Comparison of ENCODE assay signal across 22 cellular contexts in genomic region chr2:8639122-8639635, GRCh38.
"Had no signal": no experiment of that assay in that cellular context is flagged by ENCODE, and none has a peak within 500 bp of the region (broad histone marks: within the 10 kb centered on the region; RNA-seq: fewer than 3 reads in every experiment).

No MANE protein-coding gene starts in this region.

- H3K27ac ChIP-seq: brain microvascular endothelial cell, foreskin keratinocyte, sigmoid colon, stomach, suprapubic skin, tibial nerve, uterus had no signal

- H3K4me3 Mint-ChIP-seq: activated T-cell treated with anti-CD3 and anti-CD28 coated beads, Interleukin-2, amount 50 U/mL, for 24 hours; activated T-helper 17 cell treated with anti-CD3 and anti-CD28 coated beads, Interleukin-2, amount 50 U/mL, for 72 hours had no signal

- H3K4me2 ChIP-seq: smooth muscle cell had no signal

- H3K27me3 Mint-ChIP-seq: activated T-cell treated with anti-CD3 and anti-CD28 coated beads, Interleukin-2, amount 50 U/mL, for 24 hours; activated T-helper 17 cell treated with anti-CD3 and anti-CD28 coated beads, Interleukin-2, amount 50 U/mL, for 72 hours had no signal

- H3K36me3 ChIP-seq: brain microvascular endothelial cell, sigmoid colon, stomach, suprapubic skin, tibial nerve, uterus had no signal

- H3K9me3 ChIP-seq: mucosa of descending colon, sigmoid colon, stomach, suprapubic skin, tibial nerve, uterus had no signal

- H3K27me3 ChIP-seq: brain microvascular endothelial cell, foreskin keratinocyte, sigmoid colon, stomach, suprapubic skin, tibial nerve, uterus had no signal

- DNase-seq: activated CD4-positive, alpha-beta T cell treated with anti-CD3 and anti-CD28 coated beads for 1 hour; activated CD4-positive, alpha-beta T cell treated with anti-CD3 and anti-CD28 coated beads, Interleukin-2, amount 50 U/mL, for 1 hour; activated T-cell treated with anti-CD3 and anti-CD28 coated beads, Interleukin-2, amount 50 U/mL, for 24 hours; brain microvascular endothelial cell; central memory CD4-positive, alpha-beta T cell; effector memory CD4-positive, alpha-beta T cell; foreskin keratinocyte; glutamatergic neuron; hippocampal formation; left ventricle myocardium superior; mammary epithelial cell; stimulated activated CD4-positive, alpha-beta T cell treated with anti-CD3 and anti-CD28 coated beads, Interleukin-2, amount 100 ng/mL, for 48 hours; stomach; T-helper 9 cell; uterus had no signal

- H3K4me3 ChIP-seq: mucosa of descending colon, sigmoid colon, smooth muscle cell, stomach, suprapubic skin, tibial nerve, uterus had no signal

- H3K27ac Mint-ChIP-seq: activated naive CD4-positive, alpha-beta T cell treated with anti-CD3 and anti-CD28 coated beads, Interleukin-2, amount 50 U/mL, for 72 hours; activated T-cell treated with anti-CD3 and anti-CD28 coated beads, Interleukin-2, amount 50 U/mL, for 24 hours had no signal

- H3K4me1 ChIP-seq: foreskin keratinocyte had no signal

- ATAC-seq: activated naive CD4-positive, alpha-beta T cell treated with anti-CD3 and anti-CD28 coated beads, Interleukin-2, amount 50 U/mL, for 72 hours; activated T-helper 17 cell treated with anti-CD3 and anti-CD28 coated beads, Interleukin-2, amount 50 U/mL, for 72 hours; foreskin keratinocyte; left ventricle myocardium superior; mucosa of descending colon had no signal

- H3K9me3 Mint-ChIP-seq: activated naive CD4-positive, alpha-beta T cell treated with anti-CD3 and anti-CD28 coated beads, Interleukin-2, amount 50 U/mL, for 72 hours; activated T-cell treated with anti-CD3 and anti-CD28 coated beads, Interleukin-2, amount 50 U/mL, for 24 hours; activated T-helper 17 cell treated with anti-CD3 and anti-CD28 coated beads, Interleukin-2, amount 50 U/mL, for 72 hours had no signal
